ENCODE assay signal across 20 cellular contexts in genomic region chr10:116879817-116880216, GRCh38. TPM values are rescaled to one million over a fixed set of nuclear protein-coding genes. Genes with fewer than 3 reads are reported as not detected.
"Had no signal": no experiment of that assay in that cellular context is flagged by ENCODE, and none has a peak within 500 bp of the region (broad histone marks: within the 10 kb centered on the region; RNA-seq: fewer than 3 reads in every experiment).

No MANE protein-coding gene starts in this region.

- H3K27ac ChIP-seq: epithelial cell of prostate, esophagus squamous epithelium, gastroesophageal sphincter, hepatocyte, neutrophil, sigmoid colon, skin epidermis, thoracic aorta, transverse colon had no signal

- H3K4me3 ChIP-seq: esophagus squamous epithelium, gastroesophageal sphincter, hepatocyte, sigmoid colon, skin epidermis, thoracic aorta, transverse colon had no signal

- H2AFZ ChIP-seq: hepatocyte had no signal

- H3K36me3 Mint-ChIP-seq: naive B cell; stimulated activated naive B cell treated with anti-CD40 and anti-IgM and Interleukin-4, amounts not matched to agents 10 μg/mL and 1 μg/mL and 100 μg/mL, for 72 hours had no signal

- H3K79me2 ChIP-seq: hepatocyte had no signal

- H3K27me3 ChIP-seq: gastroesophageal sphincter, hepatocyte, sigmoid colon, transverse colon had no signal

- ATAC-seq: gastroesophageal sphincter; stimulated activated naive B cell treated with anti-CD40 and anti-IgM and Interleukin-4, amounts not matched to agents 10 μg/mL and 1 μg/mL and 100 μg/mL, for 72 hours; stimulated activated naive CD8-positive, alpha-beta T cell treated with anti-CD3 and anti-CD28 coated beads, Interleukin-15, amount 100 ng/mL, for 72 hours had no signal

- H3K4me1 ChIP-seq: esophagus squamous epithelium, gastroesophageal sphincter, sigmoid colon, transverse colon had no signal

- H3K4me3 Mint-ChIP-seq: naive B cell; nephron; stimulated activated naive B cell treated with anti-CD40 and anti-IgM and Interleukin-4, amounts not matched to agents 10 μg/mL and 1 μg/mL and 100 μg/mL, for 72 hours; stimulated activated naive CD8-positive, alpha-beta T cell treated with anti-CD3 and anti-CD28 coated beads, Interleukin-15, amount 100 ng/mL, for 72 hours had no signal

- H3K27ac Mint-ChIP-seq: naive B cell; nephron; stimulated activated naive B cell treated with anti-CD40 and anti-IgM and Interleukin-4, amounts not matched to agents 10 μg/mL and 1 μg/mL and 100 μg/mL, for 72 hours; stimulated activated naive CD8-positive, alpha-beta T cell treated with anti-CD3 and anti-CD28 coated beads, Interleukin-15, amount 100 ng/mL, for 72 hours had no signal

- H3K4me1 Mint-ChIP-seq: naive B cell; stimulated activated naive B cell treated with anti-CD40 and anti-IgM and Interleukin-4, amounts not matched to agents 10 μg/mL and 1 μg/mL and 100 μg/mL, for 72 hours; stimulated activated naive CD8-positive, alpha-beta T cell treated with anti-CD3 and anti-CD28 coated beads, Interleukin-15, amount 100 ng/mL, for 72 hours had no signal

- H3K9me3 ChIP-seq: esophagus squamous epithelium, gastroesophageal sphincter, neutrophil, sigmoid colon, thoracic aorta, transverse colon had no signal

- H3K36me3 ChIP-seq: esophagus squamous epithelium, gastroesophageal sphincter, neutrophil, sigmoid colon, thoracic aorta, transverse colon had no signal

- H3K4me2 ChIP-seq: hepatocyte had no signal

- H3K27me3 Mint-ChIP-seq: stimulated activated naive B cell treated with anti-CD40 and anti-IgM and Interleukin-4, amounts not matched to agents 10 μg/mL and 1 μg/mL and 100 μg/mL, for 72 hours had no signal

- DNase-seq: effector memory CD4-positive, alpha-beta T cell; esophagus squamous epithelium; foreskin fibroblast; mesendoderm; naive B cell; posterior cingulate gyrus; sigmoid colon; stimulated activated CD4-positive, alpha-beta T cell treated with anti-CD3 and anti-CD28 coated beads, Interleukin-2, amount 100 ng/mL, for 24 hours; stimulated activated CD4-positive, alpha-beta T cell treated with anti-CD3 and anti-CD28 coated beads, Interleukin-4, amount 100 ng/mL, for 4 hours; stimulated activated naive B cell treated with anti-CD40 and anti-IgM and Interleukin-4, amounts not matched to agents 10 μg/mL and 1 μg/mL and 100 μg/mL, for 72 hours; stimulated activated naive CD8-positive, alpha-beta T cell treated with anti-CD3 and anti-CD28 coated beads, Interleukin-15, amount 100 ng/mL, for 72 hours; transverse colon had no signal

RNA-seq across cellular contexts. Expression of gene ENO4, which starts 30.5 kb away (rescaled TPM):
- total RNA-seq: lung microvascular endothelial cell had no signal
